17 cellular contexts compared by ENCODE assay signal in genomic region chr17:44439168-44439567, GRCh38. TPM values are rescaled to one million over a fixed set of nuclear protein-coding genes. Genes with fewer than 3 reads are reported as not detected.
DNase-seq lines count a peak whose midpoint lies in the region; ATAC-seq and TF ChIP-seq lines count a peak whose summit lies in the region.
"Had no signal": no experiment of that assay in that cellular context is flagged by ENCODE, and none has a peak within 500 bp of the region (broad histone marks: within the 10 kb centered on the region; RNA-seq: fewer than 3 reads in every experiment).

No MANE protein-coding gene starts in this region.

- peak overlapping the region; percentile 32 for H3K27ac Mint-ChIP-seq in activated CD4-positive, alpha-beta memory T cell treated with anti-CD3 and anti-CD28 coated beads, Interleukin-2, amount 10 ng/mL, durations not matched to agents 7 days and 5 days
- H3K27ac Mint-ChIP-seq: activated CD4-positive, alpha-beta T cell treated with anti-CD3 and anti-CD28 coated beads for 36 hours; B cell had no signal

- peaks cover 0 to 19% of the 10 kb centered on the region in 2 donors for H3K36me3 ChIP-seq in psoas muscle (ENCODE audit: insufficient read depth in 1 of 2, low read depth in 1 of 2)

- peaks cover 48% of the 10 kb centered on the region for H3K4me1 ChIP-seq in psoas muscle

- no peak overlapping the region for H3K4me3 ChIP-seq in Jurkat, Clone E6-1 (ENCODE audit: low read length)
- H3K4me3 ChIP-seq in psoas muscle, result peak overlapping the region; percentile 22
- H3K4me3 ChIP-seq: suprapubic skin had no signal

- CTCF ChIA-PET in activated CD4-positive, alpha-beta memory T cell treated with anti-CD3 and anti-CD28 coated beads, Interleukin-2, amount 10 ng/mL, durations not matched to agents 7 days and 5 days (lab: Charles Lee), result interaction anchor here (1.0 kb wide), 1 partner anchor 16 kb away, joined by 3 read pairs; no protein-coding TSS in a partner anchor

- peak; percentile 31 for DNase-seq in Jurkat, Clone E6-1 (ENCODE audit: low read depth, low spot score)
- no peak for DNase-seq in activated CD4-positive, alpha-beta memory T cell treated with anti-CD3 and anti-CD28 coated beads, Interleukin-2, amount 10 ng/mL, durations not matched to agents 7 days and 5 days
- DNase-seq in left cardiac atrium (no peak), psoas muscle (no peak), HUDEP-2 (lab: John Stamatoyannopoulos, UW; ENCODE audit: unreplicated experiment in 76 of 76) (no peak), OCI-M1 (lab: John Stamatoyannopoulos, UW) (no peak), GM20000 (ENCODE audit: low spot score) (no peak)
- DNase-seq: activated CD4-positive, alpha-beta T cell treated with anti-CD3 and anti-CD28 coated beads for 36 hours; aorta; DMS79; KBM-7; NCI-H1417; SHP77; stimulated activated CD4-positive, alpha-beta T cell treated with anti-CD3 and anti-CD28 coated beads, Interleukin-1b, Interleukin-23, amount 100 ng/mL, for 48 hours had no signal

- H3K36me3 Mint-ChIP-seq in activated CD4-positive, alpha-beta memory T cell treated with anti-CD3 and anti-CD28 coated beads, Interleukin-2, amount 10 ng/mL, durations not matched to agents 7 days and 5 days (ENCODE audit: low read depth), result peaks cover 19% of the 10 kb centered on the region

- H3K9me3 ChIP-seq in psoas muscle, result no peaks in the 10 kb centered on the region
- H3K9me3 ChIP-seq: suprapubic skin had no signal

- H3K4me3 Mint-ChIP-seq in activated CD4-positive, alpha-beta memory T cell treated with anti-CD3 and anti-CD28 coated beads, Interleukin-2, amount 10 ng/mL, durations not matched to agents 7 days and 5 days, result no peak overlapping the region
- H3K4me3 Mint-ChIP-seq: activated CD4-positive, alpha-beta T cell treated with anti-CD3 and anti-CD28 coated beads for 36 hours; B cell had no signal

- TF ChIP-seq CTCF in psoas muscle (IDR thresholded peaks at IDR 0.05) (no peak), GM20000 (IDR thresholded peaks at IDR 0.05; ENCODE audit: extremely low read depth, missing control alignments) (no peak)

- peaks cover 17% of the 10 kb centered on the region for H3K4me1 Mint-ChIP-seq in activated CD4-positive, alpha-beta memory T cell treated with anti-CD3 and anti-CD28 coated beads, Interleukin-2, amount 10 ng/mL, durations not matched to agents 7 days and 5 days

- no peaks in the 10 kb centered on the region for H3K27me3 Mint-ChIP-seq in activated CD4-positive, alpha-beta memory T cell treated with anti-CD3 and anti-CD28 coated beads, Interleukin-2, amount 10 ng/mL, durations not matched to agents 7 days and 5 days
- H3K27me3 Mint-ChIP-seq: activated CD4-positive, alpha-beta T cell treated with anti-CD3 and anti-CD28 coated beads for 36 hours; B cell had no signal

- H3K27ac ChIP-seq in psoas muscle, result peak overlapping the region; percentile 81
- H3K27ac ChIP-seq: suprapubic skin had no signal

- ATAC-seq in left cardiac atrium (peak; percentile 47 to 49), psoas muscle (peak; percentile 47 to 69 (median 55))
- ATAC-seq: activated CD4-positive, alpha-beta T cell treated with anti-CD3 and anti-CD28 coated beads for 36 hours had no signal

- POLR2A ChIA-PET in activated CD4-positive, alpha-beta memory T cell treated with anti-CD3 and anti-CD28 coated beads, Interleukin-2, amount 10 ng/mL, durations not matched to agents 7 days and 5 days (lab: Charles Lee), result interaction anchor here (0.9 kb wide), 1 partner anchor 64 kb away, joined by 3 read pairs; the partner anchor contains the start of gene GPATCH8

- WGBS in psoas muscle, 3 donors, result 20 to 36% (median 26%) methylated on average over 3 of the region's 3 CpGs

- H3K27me3 ChIP-seq in psoas muscle (ENCODE audit: insufficient read depth in 3 of 3, low read length in 2 of 3), result no peaks in the 10 kb centered on the region
- H3K27me3 ChIP-seq: dorsolateral prefrontal cortex, suprapubic skin had no signal

- no peaks in the 10 kb centered on the region for H3K9me3 Mint-ChIP-seq in activated CD4-positive, alpha-beta memory T cell treated with anti-CD3 and anti-CD28 coated beads, Interleukin-2, amount 10 ng/mL, durations not matched to agents 7 days and 5 days

- intact Hi-C loops in left cardiac atrium (cut with DNase I) (no loop called here), psoas muscle (cut with DNase I) (loop anchor here (5.0 kb wide), 1 partner anchor 63 kb away; the partner anchor contains the start of gene GPATCH8 (in 2 of the 2))

RNA-seq across cellular contexts. Expression of gene ITGA2B, which starts 49.7 kb away (rescaled TPM):
- polyA plus RNA-seq in Jurkat, Clone E6-1 (2012; ENCODE audit: insufficient read depth, insufficient read length), result 3.8 TPM
- under 1 TPM; 0.58 to 0.71 TPM for total RNA-seq in activated CD4-positive, alpha-beta memory T cell treated with anti-CD3 and anti-CD28 coated beads, Interleukin-2, amount 10 ng/mL, durations not matched to agents 7 days and 5 days
- total RNA-seq in left cardiac atrium (1 to 10 TPM; 2.4 to 2.7 TPM), psoas muscle (under 1 TPM; 0.08 to 0.97 (median 0.23) TPM)
- polyA plus RNA-seq in psoas muscle, result under 1 TPM; 0.13 to 0.69 (median 0.16) TPM

Comparison
In these comparisons a context has a peak if more than half of its experiments do, and no peak if none do; other contexts are left out.
1. intact Hi-C loops: an anchor here in psoas muscle (5.0 kb wide); none called in left cardiac atrium.